Comparison of ENCODE assay signal across 30 cellular contexts in the genomic region with DNA sequence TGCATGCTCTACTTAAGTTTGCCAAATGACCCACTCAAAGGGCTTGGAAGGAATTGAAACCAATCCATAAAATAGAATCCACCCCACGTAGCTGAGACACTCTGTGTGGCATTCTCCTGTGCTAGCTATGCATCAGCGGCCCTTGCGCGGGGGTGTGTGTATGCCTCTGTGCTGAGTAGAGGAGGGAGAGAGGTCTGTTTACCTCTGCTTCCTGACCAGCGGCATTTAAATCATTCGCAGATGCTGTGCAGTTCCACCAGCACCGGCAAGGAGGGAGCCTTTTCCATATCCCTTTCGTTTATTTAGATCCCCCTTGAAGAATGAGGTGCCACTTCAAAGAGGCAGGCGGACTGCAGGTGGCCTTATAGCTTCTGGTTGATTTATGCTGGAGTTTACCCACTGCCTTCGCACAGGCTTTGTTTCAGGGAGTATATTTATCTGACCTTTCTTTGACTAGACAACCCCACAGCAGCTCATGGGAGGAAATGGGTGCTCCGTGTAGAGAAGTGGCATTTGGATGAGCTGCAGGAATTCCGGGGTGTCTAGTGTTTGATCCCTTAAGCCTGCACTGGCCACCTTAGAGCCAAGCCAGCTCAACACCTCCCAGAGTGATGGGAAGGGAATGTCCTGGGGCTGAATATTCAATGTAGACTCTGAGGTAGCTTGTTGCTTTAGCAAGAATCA. TPM values are rescaled to one million over a fixed set of nuclear protein-coding genes. Genes with fewer than 3 reads are reported as not detected.
DNase-seq lines count a peak whose midpoint lies in the region; ATAC-seq and TF ChIP-seq lines count a peak whose summit lies in the region.
"Had no signal": no experiment of that assay in that cellular context is flagged by ENCODE, and none has a peak within 500 bp of the region (broad histone marks: within the 10 kb centered on the region; RNA-seq: fewer than 3 reads in every experiment).

No MANE protein-coding gene starts in this region.

- H2AFZ ChIP-seq in SK-N-SH (ENCODE audit: low read depth) = no peak overlapping the region

- no peaks in the 10 kb centered on the region for H3K4me1 Mint-ChIP-seq in stimulated activated effector memory CD8-positive, alpha-beta T cell treated with anti-CD3 and anti-CD28 coated beads, Interleukin-12 subunit alpha, Interleukin-12 subunit beta, amount 100 ng/mL, for 72 hours
- H3K4me1 Mint-ChIP-seq: activated naive CD8-positive, alpha-beta T cell treated with anti-CD3 and anti-CD28 coated beads, Interleukin-2, amount 50 U/mL, for 24 hours had no signal

- H3K79me2 ChIP-seq in SK-N-SH (ENCODE audit: insufficient read depth) = no peaks in the 10 kb centered on the region

- peaks cover 2% of the 10 kb centered on the region for H3K9me3 Mint-ChIP-seq in stimulated activated effector memory CD8-positive, alpha-beta T cell treated with anti-CD3 and anti-CD28 coated beads, Interleukin-12 subunit alpha, Interleukin-12 subunit beta, amount 100 ng/mL, for 72 hours
- H3K9me3 Mint-ChIP-seq: neural crest cell had no signal

- H3K9me2 ChIP-seq in SK-N-SH = no peaks in the 10 kb centered on the region

- 0 out of 2 replicates have a peak, but pooled peaks have one; percentile 14 for TF ChIP-seq RAD21 in SK-N-SH (IDR thresholded peaks at IDR 0.05; ENCODE audit: low read length)

- CTCF ChIA-PET in SK-N-SH (lab: Yijun Ruan, JAX) = interaction anchor here (1.0 kb wide), 3 partner anchors 18 to 88 kb away, joined by 3 read pairs; no protein-coding TSS in a partner anchor

- H3K27ac ChIP-seq in right atrium auricular region (no peak overlapping the region), SK-N-SH (ENCODE audit: low read depth in 2 of 2, low read length in 1 of 2) (no peak overlapping the region), SJCRH30 (no peak overlapping the region)
- H3K27ac ChIP-seq: BLaER1, lower lobe of right lung, uterus had no signal

- ATAC-seq in Right ventricle myocardium superior (ENCODE audit: poor library complexity) (no peak), GM21447 (IDR thresholded peaks at IDR 0.05; ENCODE audit: unreplicated experiment) (no peak), GM21737 (IDR thresholded peaks at IDR 0.05; ENCODE audit: unreplicated experiment) (no peak)
- peak; percentile 21 for ATAC-seq in stimulated activated effector memory CD8-positive, alpha-beta T cell treated with anti-CD3 and anti-CD28 coated beads, Interleukin-12 subunit alpha, Interleukin-12 subunit beta, amount 100 ng/mL, for 72 hours
- ATAC-seq: activated CD8-positive, alpha-beta T cell treated with anti-CD3 and anti-CD28 coated beads for 36 hours; activated naive CD8-positive, alpha-beta T cell treated with anti-CD3 and anti-CD28 coated beads, Interleukin-2, amount 50 U/mL, for 24 hours; lower lobe of right lung had no signal

- H3K4me1 ChIP-seq in right atrium auricular region = no peaks in the 10 kb centered on the region
- peaks cover 0 to 12% of the 10 kb centered on the region in 2 experiments; a peak in 1 of 4 replicates for H3K4me1 ChIP-seq in SK-N-SH (ENCODE audit: control insufficient read depth in 1 of 2, insufficient read depth in 2 of 2, low read depth in 1 of 2, low read length in 1 of 2)
- peaks cover 25% of the 10 kb centered on the region for H3K4me1 ChIP-seq in iPS-15b (ENCODE audit: control insufficient read depth, insufficient read depth, low read length)
- H3K4me1 ChIP-seq in SJCRH30 = no peaks in the 10 kb centered on the region
- H3K4me1 ChIP-seq: BLaER1, lower lobe of right lung, uterus had no signal

- TF ChIP-seq EP300 in SK-N-SH (IDR thresholded peaks at IDR 0.05; ENCODE audit: borderline replicate concordance in 1 of 2, low read depth in 1 of 2, low read length in 1 of 2) = peak in 1 of 2 experiments; percentile 22; a peak in 1 of 4 replicates

- no peaks in the 10 kb centered on the region for H3K27me3 ChIP-seq in right atrium auricular region
- no peaks in the 10 kb centered on the region for H3K27me3 ChIP-seq in SK-N-SH (ENCODE audit: insufficient read depth)
- peaks cover 81% of the 10 kb centered on the region for H3K27me3 ChIP-seq in iPS-15b (ENCODE audit: control insufficient read depth, insufficient read depth, low read length)
- H3K27me3 ChIP-seq in SJCRH30 = no peaks in the 10 kb centered on the region
- H3K27me3 ChIP-seq: uterus had no signal

- 47% methylated on average over 10 of the region's 12 CpGs for WGBS in SK-N-SH (ENCODE audit: low lambda C conversion rate)

- intact Hi-C loops in Right ventricle myocardium superior (cut with DNase I) = no loop called here

- POLR2A ChIA-PET in SK-N-SH (lab: Yijun Ruan, JAX) = no interaction called here

- H3K9ac ChIP-seq in SK-N-SH (no peak overlapping the region), iPS-15b (ENCODE audit: low read depth, low read length) (no peak overlapping the region)
- H3K9ac ChIP-seq: BLaER1 had no signal

- H3K9me3 ChIP-seq in right atrium auricular region (peaks cover 0 to under 1% of the 10 kb centered on the region in 2 donors), SK-N-SH (no peaks in the 10 kb centered on the region), iPS-15b (ENCODE audit: control insufficient read depth, insufficient read depth, low read length) (no peaks in the 10 kb centered on the region), SJCRH30 (replicated peaks) (no peaks in the 10 kb centered on the region)
- H3K9me3 ChIP-seq: uterus had no signal

- H3K4me3 ChIP-seq in right atrium auricular region = no peak overlapping the region
- H3K4me3 ChIP-seq in SK-N-SH (ENCODE audit: low read depth in 2 of 2, low read length in 1 of 2) = no peak overlapping the region
- peak overlapping the region; percentile 23 for H3K4me3 ChIP-seq in iPS-15b (ENCODE audit: low read depth, low read length)
- no peak overlapping the region for H3K4me3 ChIP-seq in SJCRH30
- H3K4me3 ChIP-seq: BLaER1, lower lobe of right lung, uterus had no signal

- H3F3A ChIP-seq in SK-N-SH (replicated peaks; ENCODE audit: insufficient read depth) = no peaks in the 10 kb centered on the region

- H3K36me3 ChIP-seq in right atrium auricular region (no peaks in the 10 kb centered on the region), SK-N-SH (replicated peaks in 1 of 2; ENCODE audit: control insufficient read depth in 1 of 2, insufficient read depth in 2 of 2, low read length in 1 of 2) (no peaks in the 10 kb centered on the region), iPS-15b (ENCODE audit: control insufficient read depth, insufficient read depth, low read length) (no peaks in the 10 kb centered on the region), SJCRH30 (no peaks in the 10 kb centered on the region)
- H3K36me3 ChIP-seq: BLaER1, lower lobe of right lung, uterus had no signal

- H3K27ac Mint-ChIP-seq in stimulated activated effector memory CD8-positive, alpha-beta T cell treated with anti-CD3 and anti-CD28 coated beads, Interleukin-12 subunit alpha, Interleukin-12 subunit beta, amount 100 ng/mL, for 72 hours = no peak overlapping the region
- H3K27ac Mint-ChIP-seq: activated CD8-positive, alpha-beta T cell treated with anti-CD3 and anti-CD28 coated beads for 36 hours; activated naive CD8-positive, alpha-beta T cell treated with anti-CD3 and anti-CD28 coated beads, Interleukin-2, amount 50 U/mL, for 24 hours had no signal

- no peak overlapping the region for H3K4me2 ChIP-seq in SK-N-SH
- H3K4me2 ChIP-seq: BLaER1 had no signal

- no peaks in the 10 kb centered on the region for H3K36me3 Mint-ChIP-seq in stimulated activated effector memory CD8-positive, alpha-beta T cell treated with anti-CD3 and anti-CD28 coated beads, Interleukin-12 subunit alpha, Interleukin-12 subunit beta, amount 100 ng/mL, for 72 hours
- H3K36me3 Mint-ChIP-seq: brain had no signal

- no peak for TF ChIP-seq CTCF in right atrium auricular region (IDR thresholded peaks at IDR 0.05)
- TF ChIP-seq CTCF in SK-N-SH (IDR thresholded peaks at IDR 0.05) = no peak

- no peak overlapping the region for H3K4me3 Mint-ChIP-seq in stimulated activated effector memory CD8-positive, alpha-beta T cell treated with anti-CD3 and anti-CD28 coated beads, Interleukin-12 subunit alpha, Interleukin-12 subunit beta, amount 100 ng/mL, for 72 hours
- H3K4me3 Mint-ChIP-seq: activated CD8-positive, alpha-beta T cell treated with anti-CD3 and anti-CD28 coated beads for 36 hours; activated naive CD8-positive, alpha-beta T cell treated with anti-CD3 and anti-CD28 coated beads, Interleukin-2, amount 50 U/mL, for 24 hours; brain; neural crest cell had no signal

- DNase-seq in right atrium auricular region (ENCODE audit: low spot score) = peak; percentile 30
- DNase-seq in Right ventricle myocardium superior = no peak
- peak; percentile 70 for DNase-seq in SK-N-SH
- DNase-seq in stimulated activated effector memory CD8-positive, alpha-beta T cell treated with anti-CD3 and anti-CD28 coated beads, Interleukin-12 subunit alpha, Interleukin-12 subunit beta, amount 100 ng/mL, for 72 hours (ENCODE audit: low spot score in 2 of 2) = no peak
- DNase-seq in SJCRH30 = no peak
- DNase-seq: activated CD8-positive, alpha-beta T cell treated with anti-CD3 and anti-CD28 coated beads for 36 hours; activated gamma-delta T cell; activated naive CD8-positive, alpha-beta T cell treated with anti-CD3 and anti-CD28 coated beads, Interleukin-2, amount 50 U/mL, for 24 hours; activated T-cell treated with anti-CD3 and anti-CD28 coated beads for 4 hours; Caco-2; EL; head of caudate nucleus; lower lobe of right lung; MV-4-11; NCI-H187; NCI-H226; T-helper 9 cell; uterus had no signal

- H4K20me1 ChIP-seq in SK-N-SH (ENCODE audit: insufficient read depth) = no peaks in the 10 kb centered on the region
- H4K20me1 ChIP-seq: BLaER1 had no signal

TF ChIP-seq in SK-N-SH, 30 proteins besides CTCF, POLR2A, EP300 and RAD21:
- TF ChIP-seq ELF1 (IDR thresholded peaks at IDR 0.05) (no peak), RCOR1 (IDR thresholded peaks at IDR 0.05; ENCODE audit: low read length) (peak; percentile 75; the same call in 1 of the 2 replicates)

RNA-seq across cellular contexts. Expression of a gene that starts 11.4 kb away (rescaled TPM):
- total RNA-seq in right atrium auricular region (not detected), Right ventricle myocardium superior (not detected)
- polyA plus RNA-seq in SK-N-SH (2012; rRNA removed) = 0.03 TPM in 1 of 2 replicates, not detected in the other
- polyA plus RNA-seq in SK-N-SH (2012; cell fraction: cytosol; rRNA removed) = not detected in 2 replicates
- not detected in 2 replicates for polyA plus RNA-seq in SK-N-SH (2012; cell fraction: nucleus; rRNA removed)
- total RNA-seq in SJCRH30 (2014; rRNA removed; shearing (Covaris generic)) = not detected in 2 replicates
- total RNA-seq: activated CD8-positive, alpha-beta T cell treated with anti-CD3 and anti-CD28 coated beads for 36 hours; Caco-2; fibroblast of lung; H7; lower lobe of right lung; mucosa of gallbladder; neural crest cell; posterior vena cava; RPMI7951; skeletal muscle tissue; uterus had no signal
- polyA plus RNA-seq: fibroblast of lung had no signal

Comparison
In these comparisons a context has a peak if more than half of its experiments do, and no peak if none do; other contexts are left out.
1. DNase-seq: peak in right atrium auricular region (single experiment) and SK-N-SH (single experiment); none in Right ventricle myocardium superior (single experiment), stimulated activated effector memory CD8-positive, alpha-beta T cell treated with anti-CD3 and anti-CD28 coated beads, Interleukin-12 subunit alpha, Interleukin-12 subunit beta, amount 100 ng/mL, for 72 hours (0 of 2) and SJCRH30 (0 of 2).